Comparison of ENCODE assay signal across 21 cellular contexts in the genomic region with DNA sequence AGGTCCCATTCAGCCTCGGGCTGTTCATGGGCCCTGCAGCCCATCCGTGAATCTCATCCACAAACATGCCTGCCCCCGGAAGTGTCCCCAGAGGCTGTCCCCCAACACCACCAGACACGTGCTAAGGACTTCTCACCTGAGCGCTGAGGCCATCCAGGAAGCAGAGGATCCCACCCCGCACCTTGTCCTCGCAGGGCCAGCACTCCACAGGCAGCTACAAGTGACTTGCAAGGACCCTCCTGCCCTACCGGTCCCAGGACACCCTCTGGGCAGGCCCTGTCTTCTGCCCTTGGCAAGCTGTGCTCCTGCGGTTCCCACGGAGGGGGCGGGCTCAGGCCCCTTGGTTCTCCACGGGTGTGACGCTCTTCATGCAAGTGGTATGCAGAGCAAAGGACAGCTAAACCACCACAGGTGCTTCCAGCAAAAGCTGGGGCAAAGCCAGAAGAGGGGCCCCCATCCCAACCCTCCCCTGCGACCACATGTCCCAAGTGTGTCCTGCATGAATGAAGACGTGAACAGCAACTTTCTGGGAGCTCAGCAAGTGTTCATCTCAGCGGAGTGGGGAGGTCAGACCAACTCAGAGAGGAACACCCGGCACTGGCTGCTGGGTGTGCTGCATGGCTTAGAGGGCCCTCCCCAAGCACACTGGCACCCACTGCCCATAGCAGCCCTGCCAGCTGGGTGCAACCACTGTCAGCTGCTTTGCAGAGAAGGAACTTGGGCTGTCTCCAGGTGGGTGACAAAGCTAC.
DNase-seq lines count a peak whose midpoint lies in the region; ATAC-seq and TF ChIP-seq lines count a peak whose summit lies in the region.
"Had no signal": no experiment of that assay in that cellular context is flagged by ENCODE, and none has a peak within 500 bp of the region (broad histone marks: within the 10 kb centered on the region; RNA-seq: fewer than 3 reads in every experiment).

No MANE protein-coding gene starts in this region.

- H4K8ac ChIP-seq in neuronal stem cell (ENCODE audit: low read depth, low read length), result no peak overlapping the region

- peak; percentile 44 for DNase-seq in DND-41
- peak; percentile 90 for DNase-seq in chondrocyte (ENCODE audit: low spot score)
- DNase-seq in neuronal stem cell (ENCODE audit: low spot score), result no peak
- DNase-seq in aorta, result peak; percentile 20 to 61
- DNase-seq in KBM-7, result no peak
- no peak for DNase-seq in DMS153 (lab: John Stamatoyannopoulos, UW)
- DNase-seq: ACHN; AML-193; CD8-positive, alpha-beta T cell; GDM1; GM23248; Karpas-422; MG63; NCI-H1092 treated with DMSO at 0.1 percent for 48 hours; NCI-H1694; NCI-H2227 treated with DMSO at 0.1 percent for 48 hours; NCI-H524; SHP77 had no signal

- H3K36me3 ChIP-seq in DND-41 (ENCODE audit: insufficient read depth, low read length), result no peaks in the 10 kb centered on the region
- H3K36me3 ChIP-seq in neuronal stem cell (replicated peaks in 1 of 2; ENCODE audit: control insufficient read depth in 2 of 2, insufficient read depth in 2 of 2, low read length in 2 of 2), result no peaks in the 10 kb centered on the region
- H3K36me3 ChIP-seq in aorta (ENCODE audit: control insufficient read depth in 1 of 2, insufficient read depth in 2 of 2, low read length in 1 of 2), result no peaks in the 10 kb centered on the region
- H3K36me3 ChIP-seq: MG63 had no signal

- H3K4me2 ChIP-seq in DND-41 (ENCODE audit: insufficient read depth, low read length), result no peak overlapping the region
- no peak overlapping the region for H3K4me2 ChIP-seq in neuronal stem cell (ENCODE audit: insufficient read depth, low read length, poor library complexity, severe bottlenecking)

- H3K4me3 ChIP-seq in DND-41 (ENCODE audit: low read depth in 1 of 2, low read length in 2 of 2) (no peak overlapping the region), neuronal stem cell (ENCODE audit: low read length in 2 of 2) (no peak overlapping the region), aorta (ENCODE audit: low read length in 2 of 2) (no peak overlapping the region)
- H3K4me3 ChIP-seq: GM12878, GM23248, MG63 had no signal

- H3K27ac ChIP-seq in DND-41 (ENCODE audit: low read length) (no peak overlapping the region), neuronal stem cell (replicated peaks; ENCODE audit: low read length) (no peak overlapping the region), aorta (ENCODE audit: low read depth in 1 of 2, low read length in 2 of 2) (no peak overlapping the region)
- H3K27ac ChIP-seq: GM23248 had no signal

- H4K20me1 ChIP-seq in DND-41 (ENCODE audit: insufficient read depth, low read length), result no peaks in the 10 kb centered on the region

- H3K14ac ChIP-seq in neuronal stem cell (ENCODE audit: low read length), result peak overlapping the region; percentile 73

- ATAC-seq in DND-41 (ENCODE audit: insufficient read depth, low read depth) (peak; percentile 60), aorta (ENCODE audit: low FRiP score) (no peak), GM18907 (IDR thresholded peaks at IDR 0.05; ENCODE audit: unreplicated experiment) (no peak)
- ATAC-seq: CD8-positive, alpha-beta T cell; GM12878; SK-N-SH treated with all-trans-retinoic acid at 6 μM for 48 hours had no signal

- peak overlapping the region; percentile 64 for H2BK15ac ChIP-seq in neuronal stem cell (ENCODE audit: low read length)

- no peak overlapping the region for H3K4me3 Mint-ChIP-seq in chondrocyte (ENCODE audit: unreplicated experiment)
- H3K4me3 Mint-ChIP-seq: CD8-positive, alpha-beta T cell had no signal

- H4K91ac ChIP-seq in neuronal stem cell (ENCODE audit: low read depth, low read length, poor library complexity), result no peak overlapping the region

- peak overlapping the region; percentile 84 for H3K18ac ChIP-seq in neuronal stem cell (ENCODE audit: low read length)

- H3K9me3 Mint-ChIP-seq in chondrocyte (ENCODE audit: low read depth), result peaks cover 6% of the 10 kb centered on the region
- H3K9me3 Mint-ChIP-seq: CD8-positive, alpha-beta T cell had no signal

- no peaks in the 10 kb centered on the region for H3K27me3 ChIP-seq in DND-41 (ENCODE audit: insufficient read depth, low read length, poor library complexity)
- H3K27me3 ChIP-seq in neuronal stem cell (ENCODE audit: control insufficient read depth in 3 of 3, insufficient read depth in 3 of 3, low read depth in 1 of 3, low read length in 3 of 3), result peaks cover 0 to 36% (median 0%) of the 10 kb centered on the region in 3 experiments
- no peaks in the 10 kb centered on the region for H3K27me3 ChIP-seq in aorta (ENCODE audit: control insufficient read depth in 1 of 2, insufficient read depth in 2 of 2, low read length in 1 of 2)
- H3K27me3 ChIP-seq: MG63 had no signal

- in situ Hi-C loops in KBM-7 (cut with MboI; ENCODE audit: low pct_unique_long_range_greater_than_20kb, low sequenced_read_pairs), result no loop called here

- H3K4ac ChIP-seq in neuronal stem cell (ENCODE audit: low read length), result peak overlapping the region; percentile 24

- H2AK5ac ChIP-seq in neuronal stem cell (ENCODE audit: low read depth, low read length), result peak overlapping the region; percentile 64

- H3K27me3 Mint-ChIP-seq in chondrocyte (ENCODE audit: low read depth), result peaks cover 34% of the 10 kb centered on the region

- H2AFZ ChIP-seq in DND-41 (ENCODE audit: low read depth, low read length), result no peak overlapping the region
- no peak overlapping the region for H2AFZ ChIP-seq in neuronal stem cell (ENCODE audit: low read length)
- H2AFZ ChIP-seq: GM23248 had no signal

- H3K9ac ChIP-seq in DND-41 (ENCODE audit: low read depth, low read length), result no peak overlapping the region
- peak overlapping the region; percentile 15 for H3K9ac ChIP-seq in neuronal stem cell (ENCODE audit: low read depth, low read length, poor library complexity)
- H3K9ac ChIP-seq: GM23248 had no signal

- peaks cover 2% of the 10 kb centered on the region for H3K79me1 ChIP-seq in neuronal stem cell (ENCODE audit: low read depth, low read length)

- no peaks in the 10 kb centered on the region for H3K36me3 Mint-ChIP-seq in chondrocyte (ENCODE audit: low read depth)
- H3K36me3 Mint-ChIP-seq: CD8-positive, alpha-beta T cell had no signal

- peak overlapping the region; percentile 75 for H3K23ac ChIP-seq in neuronal stem cell (ENCODE audit: low read depth, low read length, poor library complexity)

- no peak for TF ChIP-seq CTCF in DND-41 (IDR thresholded peaks at IDR 0.05; ENCODE audit: borderline replicate concordance, extremely low read depth, low read length, poor library complexity, severe bottlenecking)
- TF ChIP-seq CTCF in chondrocyte (IDR thresholded peaks at IDR 0.05), result no peak

- no peaks in the 10 kb centered on the region for H3K79me2 ChIP-seq in DND-41 (ENCODE audit: insufficient read depth, low read length)

- H3K9me3 ChIP-seq in DND-41 (ENCODE audit: insufficient read depth, low read length, severe bottlenecking) (no peaks in the 10 kb centered on the region), neuronal stem cell (replicated peaks in 1 of 2; ENCODE audit: control insufficient read depth in 2 of 2, insufficient read depth in 1 of 2, low read depth in 1 of 2, low read length in 2 of 2) (no peaks in the 10 kb centered on the region), aorta (ENCODE audit: control insufficient read depth, low read length) (peaks cover under 1% of the 10 kb centered on the region)
- H3K9me3 ChIP-seq: MG63 had no signal

- WGBS in neuronal stem cell (ENCODE audit: extremely low coverage in 2 of 2, insufficient read length in 2 of 2, insufficient replicate concordance in 1 of 2), 2 donors, result no CpG with 5 or more reads among the region's 17 CpGs
- 68 to 73% methylated on average over 17 of the region's 17 CpGs for WGBS in aorta, 2 donors

- peaks cover 13% of the 10 kb centered on the region for H3K4me1 Mint-ChIP-seq in chondrocyte (ENCODE audit: low read depth)

- intact Hi-C loops in aorta (cut with DNase I), result no loop called here

- H2BK5ac ChIP-seq in neuronal stem cell (ENCODE audit: low read length), result peak overlapping the region; percentile 88

- no peak overlapping the region for H3K27ac Mint-ChIP-seq in chondrocyte (ENCODE audit: unreplicated experiment)
- H3K27ac Mint-ChIP-seq: CD8-positive, alpha-beta T cell had no signal

- peaks cover 18% of the 10 kb centered on the region for H3K4me1 ChIP-seq in DND-41 (ENCODE audit: insufficient read depth, low read length)
- peaks cover 2 to 18% of the 10 kb centered on the region in 2 donors for H3K4me1 ChIP-seq in neuronal stem cell (ENCODE audit: control insufficient read depth in 2 of 2, insufficient read depth in 1 of 2, low read depth in 1 of 2, low read length in 2 of 2)
- H3K4me1 ChIP-seq in aorta (ENCODE audit: control insufficient read depth in 1 of 2, insufficient read depth in 2 of 2, low read length in 2 of 2), result no peaks in the 10 kb centered on the region

- no peak overlapping the region for H2BK12ac ChIP-seq in neuronal stem cell (ENCODE audit: low read length)

- no peak overlapping the region for H2BK120ac ChIP-seq in neuronal stem cell (ENCODE audit: low read depth, low read length)

Comparison
In these comparisons a context has a peak if more than half of its experiments do, and no peak if none do; other contexts are left out.
1. DNase-seq: peak in DND-41 (single experiment), chondrocyte (single experiment) and aorta (2 of 2); none in neuronal stem cell (single experiment), KBM-7 (single experiment) and DMS153 (single experiment).